Comparison of ENCODE assay signal across 8 cellular contexts in the genomic region with DNA sequence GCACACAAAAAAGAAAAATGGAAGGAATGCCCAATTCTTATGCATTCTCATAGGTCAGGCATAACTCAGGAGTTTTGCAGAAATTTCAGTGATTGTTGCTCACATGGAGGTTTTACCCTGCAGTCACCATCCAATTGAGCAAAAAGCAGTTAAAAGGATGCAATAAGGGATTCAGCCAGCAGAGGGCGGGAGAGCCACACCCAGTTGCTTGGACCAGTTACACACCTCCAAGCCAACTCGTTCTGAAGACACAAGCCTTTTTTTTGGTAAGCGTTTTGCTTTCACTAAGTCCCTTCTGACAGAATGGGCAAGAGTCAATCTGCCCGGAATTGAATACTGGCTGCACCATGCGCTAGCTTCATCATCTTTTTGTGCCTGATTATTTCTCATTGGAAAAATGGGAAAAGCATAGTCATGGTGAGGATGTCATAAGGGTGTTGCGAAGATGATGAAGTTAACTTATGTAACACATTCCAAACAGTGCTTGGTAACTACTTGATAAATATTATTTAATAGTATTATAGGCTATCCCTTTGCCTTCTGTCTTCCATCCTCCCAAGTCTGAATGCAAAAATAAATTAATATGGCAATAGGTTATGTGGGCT.
DNase-seq lines count a peak whose midpoint lies in the region; ATAC-seq and TF ChIP-seq lines count a peak whose summit lies in the region.

No MANE protein-coding gene starts in this region.

- H3K27me3 Mint-ChIP-seq in MCF 10A (ENCODE audit: insufficient read depth, unreplicated experiment): no peaks in the 10 kb centered on the region

- CTCF ChIA-PET in MCF 10A (lab: Yijun Ruan, JAX): interaction anchor here (0.5 to 2.6 kb wide), 13 partner anchors 12 to 1555 kb away, joined by 3 to 14 read pairs (median 3); no protein-coding TSS in a partner anchor

- peak; percentile 91 for TF ChIP-seq CTCF in MCF 10A (IDR thresholded peaks at IDR 0.05; ENCODE audit: unreplicated experiment)

- intact Hi-C loops in MCF 10A (cut with micrococcal nuclease): loop anchor here (1.0 to 10.0 kb wide), 7 partner anchors 170 to 1777 kb away; partner anchors contain the start of gene ZNF385D

- H3K4me1 Mint-ChIP-seq in MCF 10A (ENCODE audit: insufficient read depth, unreplicated experiment): no peaks in the 10 kb centered on the region

- DNase-seq in activated gamma-delta T cell treated with Interleukin-2 at 50 U/mL for 16 hours: peak; percentile 30
- DNase-seq in activated gamma-delta T cell (lab: John Stamatoyannopoulos, UW): no peak
- DNase-seq in NCI-H1694 treated with DMSO at 0.1 percent for 48 hours (lab: John Stamatoyannopoulos, UW): peak; percentile 38
- DNase-seq in UCSD-AML1 (lab: John Stamatoyannopoulos, UW; ENCODE audit: unreplicated experiment): peak; percentile 48
- DNase-seq in MCF 10A (ENCODE audit: unreplicated experiment): peak; percentile 81
- peak; percentile 66 for DNase-seq in iPS-NIHi7 (ENCODE audit: extremely low spot score)
- peak; percentile 3 to 8 for DNase-seq in stimulated activated CD4-positive, alpha-beta T cell treated with anti-CD3 and anti-CD28 coated beads, Interleukin-15, amount 100 ng/mL, for 1 hour (ENCODE audit: low read depth in 1 of 2, low spot score in 1 of 2)

- H3K9me3 Mint-ChIP-seq in MCF 10A (ENCODE audit: unreplicated experiment): no peaks in the 10 kb centered on the region

- H3K36me3 Mint-ChIP-seq in MCF 10A (ENCODE audit: insufficient read depth, unreplicated experiment): no peaks in the 10 kb centered on the region

- POLR2A ChIA-PET in MCF 10A (lab: Yijun Ruan, JAX): no interaction called here

- no TSS peak for BruUV-seq in MCF 10A (replicated peaks; lab: Mats Ljungman, UMichigan)

- no peak overlapping the region for H3K27ac Mint-ChIP-seq in MCF 10A (ENCODE audit: low read depth, unreplicated experiment)

- H3K4me3 Mint-ChIP-seq in MCF 10A (ENCODE audit: unreplicated experiment): no peak overlapping the region

- peak; percentile 93 for ATAC-seq in HG02938 (IDR thresholded peaks at IDR 0.05; ENCODE audit: unreplicated experiment)
